10 cellular contexts compared by ENCODE assay signal in the genomic region with DNA sequence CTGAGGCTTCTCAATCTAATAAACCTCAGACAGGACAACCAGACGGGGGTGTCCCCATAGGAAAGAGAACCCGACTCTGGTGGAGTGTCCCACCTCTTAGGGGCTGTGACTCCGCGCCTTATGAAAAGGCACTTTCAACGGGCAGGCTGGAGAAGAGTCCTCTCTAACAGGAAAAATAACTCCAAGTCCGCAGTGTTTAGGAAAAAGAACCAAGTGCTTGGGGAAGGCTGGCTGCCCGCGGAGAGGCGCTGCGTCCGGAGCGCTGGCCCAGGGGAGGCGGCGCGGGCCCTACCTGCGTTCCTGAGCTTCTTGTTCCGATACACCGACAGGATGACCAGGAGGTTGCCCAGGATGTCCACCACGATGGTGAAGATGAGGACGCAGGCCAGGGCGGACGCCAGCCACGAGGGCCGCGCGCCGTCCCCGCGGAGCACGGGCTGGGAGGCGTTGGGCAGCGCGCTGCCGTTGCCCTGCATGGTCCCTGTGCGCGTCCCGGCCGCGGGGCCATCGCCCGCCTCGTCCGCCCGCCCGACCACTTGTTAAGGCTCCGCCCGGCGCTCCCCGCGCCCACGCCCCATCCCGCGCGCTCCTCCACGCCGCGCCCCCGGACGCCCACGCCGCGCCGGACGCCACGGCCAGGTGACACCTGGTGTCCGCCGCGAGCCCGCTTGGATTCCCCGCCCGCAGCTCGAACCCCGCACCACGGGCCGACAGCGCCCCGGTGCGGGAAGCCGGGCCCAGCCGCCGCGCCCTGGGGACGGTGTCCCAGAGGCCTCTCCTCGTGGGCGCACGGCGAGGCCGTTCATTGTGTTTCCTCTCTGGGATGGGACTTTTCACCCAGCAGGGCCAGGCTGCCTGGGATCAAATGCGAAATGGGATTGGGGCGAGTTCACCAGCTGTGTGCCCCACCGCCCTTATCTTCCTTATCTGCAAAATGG. TPM values are rescaled to one million over a fixed set of nuclear protein-coding genes. Genes with fewer than 3 reads are reported as not detected.
DNase-seq lines count a peak whose midpoint lies in the region; ATAC-seq and TF ChIP-seq lines count a peak whose summit lies in the region.
"Had no signal": no experiment of that assay in that cellular context is flagged by ENCODE, and none has a peak within 500 bp of the region (broad histone marks: within the 10 kb centered on the region; RNA-seq: fewer than 3 reads in every experiment).

A gene (minus strand): TSS at position 678 of the 938 bp plus-strand sequence. CDS start 202 bp downstream, at position 476.

- ATAC-seq in GM23338 (peak; percentile 80), HG02884 (IDR thresholded peaks at IDR 0.05; ENCODE audit: unreplicated experiment) (no peak), HG03175 (IDR thresholded peaks at IDR 0.05; ENCODE audit: unreplicated experiment) (no peak)

- H3K27me3 ChIP-seq in GM23338 (ENCODE audit: insufficient read depth) = peaks cover 18% of the 10 kb centered on the region
- peaks cover 19% of the 10 kb centered on the region for H3K27me3 ChIP-seq in iPS-18a (ENCODE audit: control insufficient read depth, insufficient read depth, low read length)
- H3K27me3 ChIP-seq in skeletal muscle satellite cell (ENCODE audit: control insufficient read depth, insufficient read depth, low read length) = peaks cover 38% of the 10 kb centered on the region

- H4K20me1 ChIP-seq in GM23338 (replicated peaks; ENCODE audit: insufficient read depth) = no peaks in the 10 kb centered on the region

- H3K4me3 ChIP-seq in GM23338 (peak within 1 kb of the TSS; percentile 63), iPS-18a (ENCODE audit: low read length) (peak within 1 kb of the TSS; percentile 74), skeletal muscle satellite cell (ENCODE audit: low read length) (peak within 1 kb of the TSS; percentile 67)

- peaks cover 9% of the 10 kb centered on the region for H3K27me3 Mint-ChIP-seq in GM23338 (ENCODE audit: insufficient read depth, low read depth, poor library complexity)

- no peaks in the 10 kb centered on the region for H3K9me2 ChIP-seq in GM23338 (ENCODE audit: insufficient read depth)

- H3K4me1 Mint-ChIP-seq in GM23338 = peaks cover 8% of the 10 kb centered on the region

- peak within 1 kb of the TSS; percentile 4 for H3K9ac ChIP-seq in iPS-18a (ENCODE audit: low read length)
- no peak within 1 kb of the TSS for H3K9ac ChIP-seq in skeletal muscle satellite cell (ENCODE audit: low read depth, low read length)

- no peaks in the 10 kb centered on the region for H3K9me3 Mint-ChIP-seq in GM23338

- H3K27ac ChIP-seq in GM23338 (ENCODE audit: low read depth) (no peak within 1 kb of the TSS), iPS-18a (ENCODE audit: low read length) (no peak within 1 kb of the TSS)

- peak within 1 kb of the TSS; percentile 78 for H3K4me3 Mint-ChIP-seq in GM23338

- no peaks in the 10 kb centered on the region for H3K36me3 Mint-ChIP-seq in GM23338 (ENCODE audit: low read depth)

- H3K36me3 ChIP-seq in GM23338 (ENCODE audit: insufficient read depth) = no peaks in the 10 kb centered on the region
- H3K36me3 ChIP-seq in iPS-18a (ENCODE audit: control insufficient read depth, low read depth, low read length) = no peaks in the 10 kb centered on the region
- no peaks in the 10 kb centered on the region for H3K36me3 ChIP-seq in skeletal muscle satellite cell (ENCODE audit: insufficient read depth, low read length)

- peak within 1 kb of the TSS; percentile 99 for H2AFZ ChIP-seq in GM23338

- peak; percentile 77 for DNase-seq in GM23338 (ENCODE audit: low spot score)
- peak; percentile 40 for DNase-seq in SW480 (ENCODE audit: low spot score)
- no peak for DNase-seq in activated naive CD4-positive, alpha-beta T cell (lab: John Stamatoyannopoulos, UW)
- DNase-seq in stimulated activated CD4-positive, alpha-beta T cell treated with anti-CD3 and anti-CD28 coated beads, Interleukin-4, amount 100 ng/mL, for 4 hours = no peak
- DNase-seq: activated effector memory CD4-positive, alpha-beta T cell treated with anti-CD3 and anti-CD28 coated beads, Interleukin-2, amount 50 U/mL, for 16 hours had no signal

- TF ChIP-seq CTCF in GM23338 (conservative IDR thresholded peaks at IDR 0.05; ENCODE audit: low read depth in 2 of 2) = peak; percentile 46 to 77

- H3K4me2 ChIP-seq in GM23338 (peak within 1 kb of the TSS; percentile 88), skeletal muscle satellite cell (ENCODE audit: low read length) (peak within 1 kb of the TSS; percentile 79)

- H3K9me3 ChIP-seq in iPS-18a (ENCODE audit: control insufficient read depth, low read depth, low read length) (no peaks in the 10 kb centered on the region), skeletal muscle satellite cell (replicated peaks; ENCODE audit: low read length) (no peaks in the 10 kb centered on the region)

- no peak within 1 kb of the TSS for H3K27ac Mint-ChIP-seq in GM23338

- H3F3A ChIP-seq in GM23338 (replicated peaks; ENCODE audit: low read depth) = no peaks in the 10 kb centered on the region

- no peaks in the 10 kb centered on the region for H3K79me2 ChIP-seq in GM23338 (replicated peaks; ENCODE audit: insufficient read depth)

- no peaks in the 10 kb centered on the region for H3K4me1 ChIP-seq in GM23338 (ENCODE audit: insufficient read depth)
- H3K4me1 ChIP-seq in iPS-18a (ENCODE audit: control insufficient read depth, low read depth, low read length) = peaks cover 9% of the 10 kb centered on the region
- H3K4me1 ChIP-seq in skeletal muscle satellite cell (ENCODE audit: control insufficient read depth, insufficient read depth, low read length) = peaks cover 18% of the 10 kb centered on the region

TF ChIP-seq in GM23338, 12 proteins besides CTCF, POLR2A, EP300 and RAD21 (continues in another document):
- no peak for TF ChIP-seq CREB1 (CRISPR knock-in tag; IDR thresholded peaks at IDR 0.05; ENCODE audit: low read depth)
- TF ChIP-seq ZNF331 (CRISPR knock-in tag; IDR thresholded peaks at IDR 0.05; ENCODE audit: low read depth) = no peak
- no peak for TF ChIP-seq JUNB (IDR thresholded peaks at IDR 0.05; ENCODE audit: unreplicated experiment)
- no peak for TF ChIP-seq EZH2 (IDR thresholded peaks at IDR 0.05; ENCODE audit: low read depth, unreplicated experiment)
- no peak for TF ChIP-seq NANOG (IDR thresholded peaks at IDR 0.05; ENCODE audit: borderline replicate concordance)
- TF ChIP-seq POLR2AphosphoS5 (IDR thresholded peaks at IDR 0.05; ENCODE audit: low read depth) = no peak
- TF ChIP-seq, protein P1, sequence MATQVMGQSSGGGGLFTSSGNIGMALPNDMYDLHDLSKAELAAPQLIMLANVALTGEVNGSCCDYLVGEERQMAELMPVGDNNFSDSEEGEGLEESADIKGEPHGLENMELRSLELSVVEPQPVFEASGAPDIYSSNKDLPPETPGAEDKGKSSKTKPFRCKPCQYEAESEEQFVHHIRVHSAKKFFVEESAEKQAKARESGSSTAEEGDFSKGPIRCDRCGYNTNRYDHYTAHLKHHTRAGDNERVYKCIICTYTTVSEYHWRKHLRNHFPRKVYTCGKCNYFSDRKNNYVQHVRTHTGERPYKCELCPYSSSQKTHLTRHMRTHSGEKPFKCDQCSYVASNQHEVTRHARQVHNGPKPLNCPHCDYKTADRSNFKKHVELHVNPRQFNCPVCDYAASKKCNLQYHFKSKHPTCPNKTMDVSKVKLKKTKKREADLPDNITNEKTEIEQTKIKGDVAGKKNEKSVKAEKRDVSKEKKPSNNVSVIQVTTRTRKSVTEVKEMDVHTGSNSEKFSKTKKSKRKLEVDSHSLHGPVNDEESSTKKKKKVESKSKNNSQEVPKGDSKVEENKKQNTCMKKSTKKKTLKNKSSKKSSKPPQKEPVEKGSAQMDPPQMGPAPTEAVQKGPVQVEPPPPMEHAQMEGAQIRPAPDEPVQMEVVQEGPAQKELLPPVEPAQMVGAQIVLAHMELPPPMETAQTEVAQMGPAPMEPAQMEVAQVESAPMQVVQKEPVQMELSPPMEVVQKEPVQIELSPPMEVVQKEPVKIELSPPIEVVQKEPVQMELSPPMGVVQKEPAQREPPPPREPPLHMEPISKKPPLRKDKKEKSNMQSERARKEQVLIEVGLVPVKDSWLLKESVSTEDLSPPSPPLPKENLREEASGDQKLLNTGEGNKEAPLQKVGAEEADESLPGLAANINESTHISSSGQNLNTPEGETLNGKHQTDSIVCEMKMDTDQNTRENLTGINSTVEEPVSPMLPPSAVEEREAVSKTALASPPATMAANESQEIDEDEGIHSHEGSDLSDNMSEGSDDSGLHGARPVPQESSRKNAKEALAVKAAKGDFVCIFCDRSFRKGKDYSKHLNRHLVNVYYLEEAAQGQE (IDR thresholded peaks at IDR 0.05; ENCODE audit: unreplicated experiment) = no peak
- no peak for TF ChIP-seq ZNF114 (CRISPR knock-in tag; IDR thresholded peaks at IDR 0.05)
- TF ChIP-seq STAT1 (IDR thresholded peaks at IDR 0.05; ENCODE audit: unreplicated experiment) = no peak

RNA-seq across cellular contexts. Expression of the gene that starts here (rescaled TPM):
- 0.66 and 1.4 TPM in 2 replicates for total RNA-seq in GM23338 (2014; rRNA removed; shearing (Covaris generic))
- polyA plus RNA-seq in GM23338 (2016; fragmentation: Nextera tagmentation; extraction: Ambion mirVana) = 0.32 and 0.35 TPM in 2 replicates
- total RNA-seq in skeletal muscle satellite cell (2012; rRNA removed) = not detected in 2 replicates
- total RNA-seq: liver had no signal
- polyA plus RNA-seq: liver had no signal

Comparison
In these comparisons a context has a peak if more than half of its experiments do, and no peak if none do; other contexts are left out.
1. DNase-seq: peak in GM23338 (single experiment) and SW480 (single experiment); none in activated naive CD4-positive, alpha-beta T cell (0 of 4) and stimulated activated CD4-positive, alpha-beta T cell treated with anti-CD3 and anti-CD28 coated beads, Interleukin-4, amount 100 ng/mL, for 4 hours (0 of 2).
2. Peak in every context shown above with its lines, with median percentiles within 50 percentile points of each other: H3K4me3 ChIP-seq.